18 cellular contexts compared by ENCODE assay signal in the genomic region with DNA sequence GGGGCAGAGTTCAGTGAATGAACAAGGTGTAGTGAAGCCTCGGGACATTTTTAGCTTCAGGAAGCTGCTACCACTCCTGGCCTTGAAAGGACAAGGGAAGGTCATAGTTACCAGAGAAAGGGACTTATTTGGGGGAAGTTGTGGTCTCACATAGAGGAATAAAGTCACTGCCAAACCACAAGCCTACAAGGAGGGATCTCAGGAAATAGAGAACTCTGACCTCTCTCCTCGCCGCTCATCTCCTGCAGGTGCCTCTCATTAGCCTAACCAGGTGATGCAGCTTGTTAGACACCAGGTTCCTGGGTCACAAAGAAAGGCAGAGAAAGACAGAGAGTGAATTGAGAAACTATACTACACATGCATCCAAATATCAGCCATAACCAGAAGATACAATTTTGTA. TPM values are rescaled to one million over a fixed set of nuclear protein-coding genes. Genes with fewer than 3 reads are reported as not detected.
DNase-seq lines count a peak whose midpoint lies in the region; TF ChIP-seq lines count a peak whose summit lies in the region.
"Had no signal": no experiment of that assay in that cellular context is flagged by ENCODE, and none has a peak within 500 bp of the region (broad histone marks: within the 10 kb centered on the region; RNA-seq: fewer than 3 reads in every experiment).

No MANE protein-coding gene starts in this region.

- peaks cover 0 to 11% (median 2%) of the 10 kb centered on the region in 3 experiments for H3K27me3 ChIP-seq in neuronal stem cell (ENCODE audit: control insufficient read depth in 3 of 3, insufficient read depth in 3 of 3, low read depth in 1 of 3, low read length in 3 of 3)
- H3K27me3 ChIP-seq in left ventricle myocardium inferior (ENCODE audit: low read depth), result peaks cover 36% of the 10 kb centered on the region
- H3K27me3 ChIP-seq: cardiac muscle cell, MG63, right lobe of liver had no signal

- H3K36me3 ChIP-seq in neuronal stem cell (replicated peaks in 1 of 2; ENCODE audit: control insufficient read depth in 2 of 2, insufficient read depth in 2 of 2, low read length in 2 of 2) (no peaks in the 10 kb centered on the region), left ventricle myocardium inferior (no peaks in the 10 kb centered on the region)
- H3K36me3 ChIP-seq: cardiac muscle cell, MG63, right lobe of liver had no signal

- H3K4me1 ChIP-seq in neuronal stem cell (ENCODE audit: control insufficient read depth in 2 of 2, insufficient read depth in 1 of 2, low read depth in 1 of 2, low read length in 2 of 2), result no peaks in the 10 kb centered on the region
- H3K4me1 ChIP-seq in left ventricle myocardium inferior, result no peaks in the 10 kb centered on the region
- H3K4me1 ChIP-seq: right lobe of liver had no signal

- H2AFZ ChIP-seq in neuronal stem cell (ENCODE audit: low read length), result no peak overlapping the region

- no peak overlapping the region for H3K27ac ChIP-seq in neuronal stem cell (replicated peaks; ENCODE audit: low read length)
- H3K27ac ChIP-seq in left ventricle myocardium inferior (replicated peaks), result no peak overlapping the region
- H3K27ac ChIP-seq: cardiac muscle cell, right lobe of liver had no signal

- H4K8ac ChIP-seq in neuronal stem cell (ENCODE audit: low read depth, low read length), result no peak overlapping the region

- H3K23ac ChIP-seq in neuronal stem cell (ENCODE audit: low read depth, low read length, poor library complexity), result no peak overlapping the region

- H3K9me3 ChIP-seq in neuronal stem cell (replicated peaks in 1 of 2; ENCODE audit: control insufficient read depth in 2 of 2, insufficient read depth in 1 of 2, low read depth in 1 of 2, low read length in 2 of 2) (peaks cover 7 to 11% of the 10 kb centered on the region in 2 donors), left ventricle myocardium inferior (replicated peaks) (peaks cover 18% of the 10 kb centered on the region)
- H3K9me3 ChIP-seq: right lobe of liver had no signal

- H3K79me1 ChIP-seq in neuronal stem cell (ENCODE audit: low read depth, low read length), result no peaks in the 10 kb centered on the region

- no peak overlapping the region for H3K14ac ChIP-seq in neuronal stem cell (ENCODE audit: low read length)

- H3K18ac ChIP-seq in neuronal stem cell (ENCODE audit: low read length), result no peak overlapping the region

- H3K9ac ChIP-seq in neuronal stem cell (ENCODE audit: low read depth, low read length, poor library complexity), result peak overlapping the region; percentile 30

- no peak overlapping the region for H2BK5ac ChIP-seq in neuronal stem cell (ENCODE audit: low read length)

- no peak for TF ChIP-seq CTCF in foreskin fibroblast (IDR thresholded peaks at IDR 0.05; ENCODE audit: low read depth, low read length)
- no peak for TF ChIP-seq CTCF in left ventricle myocardium inferior (IDR thresholded peaks at IDR 0.05; ENCODE audit: borderline replicate concordance)

- H2BK120ac ChIP-seq in neuronal stem cell (ENCODE audit: low read depth, low read length), result no peak overlapping the region

- DNase-seq in HT-29 (ENCODE audit: low spot score) (peak; percentile 10), MV-4-11 (lab: John Stamatoyannopoulos, UW) (peak; percentile 85), SIG-M5 treated with dmso at 0.1 percent for 504 hours (lab: John Stamatoyannopoulos, UW; ENCODE audit: unreplicated experiment) (peak; percentile 15), neuronal stem cell (ENCODE audit: low spot score) (no peak), OCI-M2 (lab: John Stamatoyannopoulos, UW; ENCODE audit: unreplicated experiment) (no peak), foreskin fibroblast (no peak), left ventricle myocardium inferior (no peak)
- DNase-seq: activated CD4-positive, alpha-beta T cell treated with anti-CD3 and anti-CD28 coated beads for 1 hour; aorta; DMS153; MG63; NCI-H1930; NCI-H2227 treated with DMSO at 0.1 percent for 48 hours; NCI-H748 treated with DMSO at 0.1 percent for 48 hours; right lobe of liver; SHP77 treated with DMSO at 0.1 percent for 48 hours; trophoblast cell had no signal

- no peak overlapping the region for H3K4me2 ChIP-seq in neuronal stem cell (ENCODE audit: insufficient read depth, low read length, poor library complexity, severe bottlenecking)

- H3K4ac ChIP-seq in neuronal stem cell (ENCODE audit: low read length), result no peak overlapping the region

- no peak overlapping the region for H2BK12ac ChIP-seq in neuronal stem cell (ENCODE audit: low read length)

- H2BK15ac ChIP-seq in neuronal stem cell (ENCODE audit: low read length), result no peak overlapping the region

- H4K91ac ChIP-seq in neuronal stem cell (ENCODE audit: low read depth, low read length, poor library complexity), result no peak overlapping the region

- WGBS in neuronal stem cell (ENCODE audit: extremely low coverage in 2 of 2, insufficient read length in 2 of 2, insufficient replicate concordance in 1 of 2), 2 donors, result no CpG with 5 or more reads among the region's 3 CpGs

- H3K4me3 ChIP-seq in neuronal stem cell (ENCODE audit: low read length in 2 of 2), result no peak overlapping the region
- H3K4me3 ChIP-seq in foreskin fibroblast (ENCODE audit: low read depth in 1 of 2, low read length in 2 of 2), result no peak overlapping the region
- H3K4me3 ChIP-seq in left ventricle myocardium inferior, result no peak overlapping the region
- H3K4me3 ChIP-seq: cardiac muscle cell, MG63, right lobe of liver had no signal

- intact Hi-C loops in left ventricle myocardium inferior (cut with micrococcal nuclease), result no loop called here

- no peak overlapping the region for H2AK5ac ChIP-seq in neuronal stem cell (ENCODE audit: low read depth, low read length)

RNA-seq across cellular contexts. Expression of a gene that starts 14.3 kb away (rescaled TPM):
- 53.6 and 91.6 TPM in 2 replicates for total RNA-seq in HT-29 (2014; rRNA removed; shearing (Covaris generic))
- 16.5 TPM for polyA plus RNA-seq in neuronal stem cell (2013, experiment 1 of 2)
- 15.3 TPM for polyA plus RNA-seq in neuronal stem cell (2013, experiment 2 of 2)
- 51.9 TPM for total RNA-seq in left ventricle myocardium inferior

Comparison
In these comparisons a context has a peak if more than half of its experiments do, and no peak if none do; other contexts are left out.
1. DNase-seq: peak in HT-29 (single experiment), MV-4-11 (single experiment) and SIG-M5 treated with dmso at 0.1 percent for 504 hours (single experiment); none in neuronal stem cell (single experiment), OCI-M2 (single experiment), foreskin fibroblast (0 of 2) and left ventricle myocardium inferior (single experiment).